14 cellular contexts compared by ENCODE assay signal in the genomic region with DNA sequence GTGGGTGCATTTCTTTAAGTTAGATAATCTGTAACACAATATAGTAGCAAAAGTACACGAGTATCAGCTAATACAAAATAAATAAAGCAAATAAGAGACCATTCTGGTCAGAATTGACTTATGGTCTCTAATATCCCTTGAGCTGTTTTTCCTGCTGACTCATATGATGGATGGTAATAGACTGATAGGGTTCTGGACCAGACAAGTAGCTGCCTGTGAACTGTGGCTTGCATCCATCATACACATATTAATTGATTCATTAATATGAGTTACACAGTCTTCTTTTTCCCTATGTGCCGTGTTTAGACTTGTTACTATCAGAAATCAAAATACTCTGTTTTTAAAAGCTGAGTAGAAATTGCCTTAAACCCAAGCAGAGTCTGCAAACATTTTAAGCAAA.
"Had no signal": no experiment of that assay in that cellular context is flagged by ENCODE, and none has a peak within 500 bp of the region (broad histone marks: within the 10 kb centered on the region; RNA-seq: fewer than 3 reads in every experiment).

No MANE protein-coding gene starts in this region.

- ATAC-seq: heart right ventricle, left cardiac atrium, left ventricle myocardium superior, natural killer cell, sciatic nerve had no signal

- H3K4me3 Mint-ChIP-seq: immature natural killer cell, natural killer cell, neural crest cell had no signal

- H3K36me3 Mint-ChIP-seq: immature natural killer cell, natural killer cell had no signal

- H3K27ac Mint-ChIP-seq: immature natural killer cell, natural killer cell had no signal

- H3K4me1 Mint-ChIP-seq: immature natural killer cell, natural killer cell had no signal

- H3K4me3 ChIP-seq: heart right ventricle, lung had no signal

- H3K9me3 Mint-ChIP-seq: immature natural killer cell, natural killer cell, neural crest cell had no signal

- H3K36me3 ChIP-seq: heart right ventricle had no signal

- H3K4me1 ChIP-seq: heart right ventricle had no signal

- DNase-seq: effector memory CD4-positive, alpha-beta T cell; foreskin melanocyte; heart right ventricle; immature natural killer cell; kidney; left cardiac atrium; left ventricle myocardium superior; natural killer cell; posterior cingulate gyrus; stimulated activated naive CD4-positive, alpha-beta T cell treated with Interleukin-2 at 50 U/mL for 16 hours; trophoblast cell had no signal

- H3K27me3 ChIP-seq: heart right ventricle had no signal

- H3K27ac ChIP-seq: heart right ventricle had no signal
